10 cellular contexts compared by ENCODE assay signal in genomic region chr11:13963949-13964770, GRCh38. TPM values are rescaled to one million over a fixed set of nuclear protein-coding genes. Genes with fewer than 3 reads are reported as not detected.
A peak's percentile ranks its signal among the peaks of the same experiment; 100 is the strongest.
DNase-seq lines count a peak whose midpoint lies in the region; ATAC-seq and TF ChIP-seq lines count a peak whose summit lies in the region.
"Had no signal": no experiment of that assay in that cellular context is flagged by ENCODE, and none has a peak within 500 bp of the region (broad histone marks: within the 10 kb centered on the region; RNA-seq: fewer than 3 reads in every experiment).

No MANE protein-coding gene starts in this region.

- H2BK120ac ChIP-seq in mesendoderm (ENCODE audit: low read depth, low read length): no peak overlapping the region

- CTCF ChIA-PET in mammary epithelial cell (lab: Charles Lee; ENCODE audit: low non-redundant PET): interaction anchor here (0.7 kb wide), 1 partner anchor 187 kb away, joined by 4 read pairs; no protein-coding TSS in a partner anchor

- H4K8ac ChIP-seq in mesendoderm (ENCODE audit: low read depth, low read length): no peak overlapping the region

- H3K4me1 ChIP-seq in breast epithelium: no peaks in the 10 kb centered on the region
- H3K4me1 ChIP-seq in mammary epithelial cell (ENCODE audit: insufficient read depth, low read length): peaks cover 10% of the 10 kb centered on the region
- H3K4me1 ChIP-seq in mesendoderm (ENCODE audit: control insufficient read depth, low read depth, low read length): no peaks in the 10 kb centered on the region
- H3K4me1 ChIP-seq in vagina: peaks cover 29% of the 10 kb centered on the region

- H3K56ac ChIP-seq in mesendoderm (ENCODE audit: low read length): peak overlapping the region; percentile 71

- H4K5ac ChIP-seq in mesendoderm (ENCODE audit: low read length): no peak overlapping the region

- H2BK5ac ChIP-seq in mesendoderm (ENCODE audit: low read length): no peak overlapping the region

- H3K36me3 ChIP-seq in breast epithelium (no peaks in the 10 kb centered on the region), mammary epithelial cell (ENCODE audit: insufficient read depth, low read length) (no peaks in the 10 kb centered on the region), mesendoderm (ENCODE audit: control insufficient read depth, insufficient read depth, low read length) (no peaks in the 10 kb centered on the region), vagina (no peaks in the 10 kb centered on the region)

- ATAC-seq in HG03442 (IDR thresholded peaks at IDR 0.05; ENCODE audit: unreplicated experiment) (no peak), GM21447 (IDR thresholded peaks at IDR 0.05; ENCODE audit: unreplicated experiment) (no peak), GM21423 (IDR thresholded peaks at IDR 0.05; ENCODE audit: unreplicated experiment) (no peak)

- H2AK5ac ChIP-seq in mesendoderm (ENCODE audit: low read length): no peak overlapping the region

- H3K9me3 ChIP-seq in breast epithelium (no peaks in the 10 kb centered on the region), mammary epithelial cell (replicated peaks; ENCODE audit: insufficient read depth, low read length) (no peaks in the 10 kb centered on the region), vagina (no peaks in the 10 kb centered on the region)

- no peaks in the 10 kb centered on the region for H4K20me1 ChIP-seq in mammary epithelial cell (ENCODE audit: insufficient read depth, low read length)

- TF ChIP-seq CTCF in breast epithelium (IDR thresholded peaks at IDR 0.05) (no peak), mammary epithelial cell (conservative IDR thresholded peaks at IDR 0.05 in 1 of 2, IDR thresholded peaks at IDR 0.05 in 1 of 2; ENCODE audit: extremely low read depth in 1 of 2, insufficient read depth in 1 of 2, low read depth in 1 of 2, low read length in 2 of 2) (no peak), vagina (IDR thresholded peaks at IDR 0.05) (no peak)

- peak overlapping the region; percentile 35 to 71 (median 57) for H3K4me3 ChIP-seq in breast epithelium
- H3K4me3 ChIP-seq in mammary epithelial cell (replicated peaks in 1 of 3; ENCODE audit: insufficient read depth in 1 of 3, low read depth in 2 of 3, low read length in 3 of 3): no peak overlapping the region
- H3K4me3 ChIP-seq in mesendoderm (ENCODE audit: low read length): peak overlapping the region; percentile 28
- H3K4me3 ChIP-seq in vagina: peak overlapping the region; percentile 52 to 57

- H3K18ac ChIP-seq in mesendoderm (ENCODE audit: low read length): no peak overlapping the region

- no peak overlapping the region for H3K9ac ChIP-seq in mammary epithelial cell (ENCODE audit: insufficient read depth, low read length)
- H3K9ac ChIP-seq in mesendoderm (ENCODE audit: low read length): peak overlapping the region; percentile 49

- no peak overlapping the region for H2BK15ac ChIP-seq in mesendoderm (replicated peaks; ENCODE audit: low read depth)

- no peaks in the 10 kb centered on the region for H3K79me1 ChIP-seq in mesendoderm (ENCODE audit: low read length)

- H3K4me2 ChIP-seq in mammary epithelial cell (ENCODE audit: insufficient read depth, low read depth, low read length): no peak overlapping the region
- peak overlapping the region; percentile 65 for H3K4me2 ChIP-seq in mesendoderm (ENCODE audit: low read length)

- H3K27ac ChIP-seq in breast epithelium (peak overlapping the region; percentile 14 to 48), mammary epithelial cell (ENCODE audit: insufficient read depth, low read depth, low read length) (no peak overlapping the region), mesendoderm (ENCODE audit: low read depth, low read length) (no peak overlapping the region), vagina (peak overlapping the region; percentile 76)

- no peak overlapping the region for H3K4ac ChIP-seq in mesendoderm (ENCODE audit: low read depth, low read length)

- intact Hi-C loops in breast epithelium (cut with DNase I; ENCODE audit: low total_unique reads) (loop anchor here (10.0 kb wide), 1 partner anchor 281 kb away; no protein-coding TSS in a partner anchor), mammary epithelial cell (cut with micrococcal nuclease) (no loop called here), vagina (cut with DNase I) (no loop called here)

- H3K23ac ChIP-seq in mesendoderm (ENCODE audit: low read length): peak overlapping the region; percentile 91

- TF ChIP-seq POLR2A in breast epithelium (IDR thresholded peaks at IDR 0.05): no peak
- TF ChIP-seq POLR2A in vagina (IDR thresholded peaks at IDR 0.05): no peak

- dilution Hi-C loops in mammary epithelial cell (cut with HindIII; ENCODE audit: low sequenced_read_pairs): loop anchor here (5.0 to 25.0 kb wide), 2 partner anchors 87 to 273 kb away; no protein-coding TSS in a partner anchor

- no peak overlapping the region for H2AFZ ChIP-seq in mammary epithelial cell (ENCODE audit: low read depth, low read length)

- BruUV-seq in mammary epithelial cell (replicated peaks; lab: Mats Ljungman, UMichigan): no TSS peak

- no peaks in the 10 kb centered on the region for H3K79me2 ChIP-seq in mammary epithelial cell (ENCODE audit: insufficient read depth, low read length)
- H3K79me2 ChIP-seq in mesendoderm (ENCODE audit: control insufficient read depth, insufficient read depth, low read length): no peaks in the 10 kb centered on the region

- WGBS in mammary epithelial cell (ENCODE audit: low coverage, missing lambda C conversion rate): 13% methylated on average over 24 of the region's 62 CpGs
- no CpG with 5 or more reads among the region's 62 CpGs for WGBS in mesendoderm (ENCODE audit: extremely low coverage, insufficient coverage, low lambda C conversion rate)

- in situ Hi-C loops in mammary epithelial cell (cut with MboI; ENCODE audit: low sequenced_read_pairs in 2 of 2): loop anchor here (10.0 to 25.0 kb wide), 2 partner anchors 173 to 181 kb away; no protein-coding TSS in a partner anchor

- DNase-seq in breast epithelium (ENCODE audit: low spot score in 2 of 2) (no peak), mammary epithelial cell (no peak), cerebellum (ENCODE audit: low spot score) (peak; percentile 57), mesendoderm (peak; percentile 47), vagina (ENCODE audit: extremely low spot score in 2 of 2) (peak in 1 of 2 donors; percentile 85)
- DNase-seq: DND-41 had no signal

- H3K27me3 ChIP-seq in breast epithelium (peaks cover 0 to 42% of the 10 kb centered on the region in 2 donors), mammary epithelial cell (ENCODE audit: insufficient read depth, low read length) (peaks cover 46% of the 10 kb centered on the region), mesendoderm (ENCODE audit: insufficient read depth, low read length, poor library complexity) (peaks cover 21% of the 10 kb centered on the region), vagina (peaks cover 4% of the 10 kb centered on the region)

RNA-seq across cellular contexts. Expression of gene SPON1, which starts 1.6 kb away (rescaled TPM):
- 100 to 1,000 TPM in 1 of 3 donors, 10 to 100 TPM in 2; 30.1 to 133 (median 34.7) TPM for total RNA-seq in breast epithelium
- total RNA-seq in mammary epithelial cell: under 1 TPM in 1 of 2 donors, not detected in 1; 0.17 TPM
- polyA plus RNA-seq in mammary epithelial cell: not detected
- polyA minus RNA-seq in mammary epithelial cell: not detected
- 39.1 TPM for total RNA-seq in cerebellum
- polyA plus RNA-seq in mesendoderm (2013, experiment 1 of 2): 5.4 TPM
- polyA plus RNA-seq in mesendoderm (2013, experiment 2 of 2): 5.8 TPM
- total RNA-seq in vagina: 31.7 TPM
- total RNA-seq: LHCN-M2 had no signal

Comparison
In these comparisons a context has a peak if more than half of its experiments do, and no peak if none do; other contexts are left out.
1. H3K27ac ChIP-seq: peak in breast epithelium (2 of 2) and vagina (single experiment); none in mammary epithelial cell (single experiment) and mesendoderm (single experiment).
2. H3K4me3 ChIP-seq: peak in breast epithelium (3 of 3), mesendoderm (single experiment) and vagina (2 of 2); none in mammary epithelial cell (0 of 3).
3. RNA of gene SPON1, which starts 1.6 kb away (total RNA-seq): 39.1 TPM in cerebellum (single experiment), 30.1 to 133 TPM in breast epithelium and 31.7 TPM in vagina (single experiment); 0.17 TPM in mammary epithelial cell; every median in the first group is over 10 times any median in the second.
4. DNase-seq: peak in cerebellum (single experiment) and mesendoderm (single experiment); none in breast epithelium (0 of 2) and mammary epithelial cell (single experiment).